20 cellular contexts compared by ENCODE assay signal in genomic region chr1:195618287-195618686, GRCh38.
"Had no signal": no experiment of that assay in that cellular context is flagged by ENCODE, and none has a peak within 500 bp of the region (broad histone marks: within the 10 kb centered on the region; RNA-seq: fewer than 3 reads in every experiment).

No MANE protein-coding gene starts in this region.

- ATAC-seq: activated CD4-positive, CD25-positive, alpha-beta regulatory T cell treated with anti-CD3 and anti-CD28 coated beads, Interleukin-2, amount 50 U/mL, for 24 hours; body of pancreas; effector memory CD8-positive, alpha-beta T cell; gastrocnemius medialis; natural killer cell treated with Interleukin-12 subunit alpha and Interleukin-12 subunit beta and Interleukin-15 and Interleukin-18, amount 100 ng/mL, for 72 hours; right cardiac atrium; stimulated activated memory B cell treated with anti-CD40 and anti-IgM and Interleukin-4, amounts not matched to agents 10 μg/mL and 1 μg/mL and 100 μg/mL, for 72 hours had no signal

- H3K9me3 Mint-ChIP-seq: activated naive CD4-positive, alpha-beta T cell treated with anti-CD3 and anti-CD28 coated beads, Interleukin-2, amount 50 U/mL, for 24 hours; type B pancreatic cell had no signal

- H3K36me3 ChIP-seq: gastrocnemius medialis, left ventricle myocardium inferior, suprapubic skin had no signal

- DNase-seq: activated effector memory CD4-positive, alpha-beta T cell treated with Interleukin-2 at 50 U/mL for 16 hours; activated T-cell treated with anti-CD3 and anti-CD28 coated beads, Interleukin-2, amount 50 U/mL, for 1 hour; body of pancreas; effector memory CD8-positive, alpha-beta T cell; gastrocnemius medialis; kidney; left ventricle myocardium inferior; nucleus accumbens; right cardiac atrium; small intestine had no signal

- H3K27me3 Mint-ChIP-seq: activated naive CD4-positive, alpha-beta T cell treated with anti-CD3 and anti-CD28 coated beads, Interleukin-2, amount 50 U/mL, for 24 hours; central memory CD8-positive, alpha-beta T cell; effector memory CD8-positive, alpha-beta T cell; memory B cell; natural killer cell treated with Interleukin-12 subunit alpha and Interleukin-12 subunit beta and Interleukin-15 and Interleukin-18, amount 100 ng/mL, for 72 hours; progenitor cell of endocrine pancreas; stimulated activated memory B cell treated with anti-CD40 and anti-IgM and Interleukin-4, amounts not matched to agents 10 μg/mL and 1 μg/mL and 100 μg/mL, for 72 hours; type B pancreatic cell had no signal

- H3K4me1 ChIP-seq: body of pancreas, gastrocnemius medialis, left ventricle myocardium inferior, suprapubic skin had no signal

- H3K27ac Mint-ChIP-seq: activated naive CD4-positive, alpha-beta T cell treated with anti-CD3 and anti-CD28 coated beads, Interleukin-2, amount 50 U/mL, for 24 hours; effector memory CD8-positive, alpha-beta T cell; memory B cell; natural killer cell treated with Interleukin-12 subunit alpha and Interleukin-12 subunit beta and Interleukin-15 and Interleukin-18, amount 100 ng/mL, for 72 hours; progenitor cell of endocrine pancreas; stimulated activated memory B cell treated with anti-CD40 and anti-IgM and Interleukin-4, amounts not matched to agents 10 μg/mL and 1 μg/mL and 100 μg/mL, for 72 hours; type B pancreatic cell had no signal

- H3K36me3 Mint-ChIP-seq: activated naive CD4-positive, alpha-beta T cell treated with anti-CD3 and anti-CD28 coated beads, Interleukin-2, amount 50 U/mL, for 24 hours; memory B cell; natural killer cell treated with Interleukin-12 subunit alpha and Interleukin-12 subunit beta and Interleukin-15 and Interleukin-18, amount 100 ng/mL, for 72 hours; stimulated activated memory B cell treated with anti-CD40 and anti-IgM and Interleukin-4, amounts not matched to agents 10 μg/mL and 1 μg/mL and 100 μg/mL, for 72 hours; type B pancreatic cell had no signal

- H3K4me1 Mint-ChIP-seq: activated naive CD4-positive, alpha-beta T cell treated with anti-CD3 and anti-CD28 coated beads, Interleukin-2, amount 50 U/mL, for 24 hours; central memory CD8-positive, alpha-beta T cell; memory B cell; stimulated activated memory B cell treated with anti-CD40 and anti-IgM and Interleukin-4, amounts not matched to agents 10 μg/mL and 1 μg/mL and 100 μg/mL, for 72 hours had no signal

- H3K4me3 Mint-ChIP-seq: activated naive CD4-positive, alpha-beta T cell treated with anti-CD3 and anti-CD28 coated beads, Interleukin-2, amount 50 U/mL, for 24 hours; central memory CD8-positive, alpha-beta T cell; effector memory CD8-positive, alpha-beta T cell; memory B cell; natural killer cell treated with Interleukin-12 subunit alpha and Interleukin-12 subunit beta and Interleukin-15 and Interleukin-18, amount 100 ng/mL, for 72 hours; stimulated activated memory B cell treated with anti-CD40 and anti-IgM and Interleukin-4, amounts not matched to agents 10 μg/mL and 1 μg/mL and 100 μg/mL, for 72 hours; type B pancreatic cell had no signal

- H3K27ac ChIP-seq: body of pancreas, epithelial cell of prostate, gastrocnemius medialis, left ventricle myocardium inferior, suprapubic skin had no signal

- H3K9me3 ChIP-seq: body of pancreas, gastrocnemius medialis had no signal

- H3K27me3 ChIP-seq: body of pancreas, gastrocnemius medialis, suprapubic skin had no signal

- H3K4me3 ChIP-seq: body of pancreas, gastrocnemius medialis, left ventricle myocardium inferior, suprapubic skin had no signal
